In genomic region chr4:41590591-41590990, GRCh38 we compare ENCODE assay signal across 11 cellular contexts. TPM values are rescaled to one million over a fixed set of nuclear protein-coding genes. Genes with fewer than 3 reads are reported as not detected.
A peak's percentile ranks its signal among the peaks of the same experiment; 100 is the strongest.
DNase-seq lines count a peak whose midpoint lies in the region; ATAC-seq and TF ChIP-seq lines count a peak whose summit lies in the region.
"Had no signal": no experiment of that assay in that cellular context is flagged by ENCODE, and none has a peak within 500 bp of the region (broad histone marks: within the 10 kb centered on the region; RNA-seq: fewer than 3 reads in every experiment).

No MANE protein-coding gene starts in this region.

- no peak overlapping the region for H3K4me3 ChIP-seq in A673 (ENCODE audit: low read depth, low read length, poor library complexity, severe bottlenecking)
- H3K4me3 ChIP-seq in PC-9 = no peak overlapping the region
- no peak overlapping the region for H3K4me3 ChIP-seq in left ventricle myocardium inferior

- CTCF ChIA-PET in A673 (lab: Charles Lee) (no interaction called here), PC-9 (lab: Charles Lee) (no interaction called here)

- H3K27me3 ChIP-seq in A673 (replicated peaks; ENCODE audit: insufficient read depth, low read depth, low read length, poor library complexity) = no peaks in the 10 kb centered on the region
- H3K27me3 ChIP-seq in PC-9 (ENCODE audit: insufficient read depth, low read depth) = no peaks in the 10 kb centered on the region
- no peaks in the 10 kb centered on the region for H3K27me3 ChIP-seq in left ventricle myocardium inferior (ENCODE audit: low read depth)

- peak; percentile 33 for DNase-seq in A673 (ENCODE audit: low spot score)
- peak; percentile 74 for DNase-seq in NCI-H1092 (lab: John Stamatoyannopoulos, UW)
- DNase-seq in PC-9 = peak; percentile 43 to 70
- no peak for DNase-seq in left ventricle myocardium inferior
- DNase-seq in COLO829 (ENCODE audit: low spot score) = no peak
- DNase-seq: IMR-90; naive thymus-derived CD4-positive, alpha-beta T cell had no signal

- intact Hi-C loops in A673 (cut with micrococcal nuclease; ENCODE audit: unreplicated experiment) = no loop called here
- intact Hi-C loops in PC-9 (cut with micrococcal nuclease; ENCODE audit: unreplicated experiment) = no loop called here
- intact Hi-C loops in left ventricle myocardium inferior (cut with micrococcal nuclease) = no loop called here

- no peak overlapping the region for H2AFZ ChIP-seq in PC-9

- no peaks in the 10 kb centered on the region for H3K9me2 ChIP-seq in PC-9 (ENCODE audit: insufficient read depth)

- peaks cover 12% of the 10 kb centered on the region; the same call in 1 of the 2 replicates for H3F3A ChIP-seq in PC-9 (ENCODE audit: insufficient read depth, low read depth)

- POLR2A ChIA-PET in A673 (lab: Charles Lee; ENCODE audit: low non-redundant PET) = no interaction called here
- POLR2A ChIA-PET in PC-9 (lab: Charles Lee; ENCODE audit: unreplicated experiment) = no interaction called here

- no peaks in the 10 kb centered on the region for H3K36me3 ChIP-seq in A673 (ENCODE audit: insufficient read depth, low read length, poor library complexity, severe bottlenecking)
- H3K36me3 ChIP-seq in PC-9 (ENCODE audit: low read depth) = peaks cover 5% of the 10 kb centered on the region; the same call in 1 of the 2 replicates
- H3K36me3 ChIP-seq in left ventricle myocardium inferior = no peaks in the 10 kb centered on the region

- H3K4me1 ChIP-seq in A673 (ENCODE audit: insufficient read depth, low read length, poor library complexity, severe bottlenecking) (no peaks in the 10 kb centered on the region), PC-9 (replicated peaks; ENCODE audit: insufficient read depth) (peaks cover 23% of the 10 kb centered on the region), left ventricle myocardium inferior (peaks cover 85% of the 10 kb centered on the region)

- H3K27ac ChIP-seq in A673 (ENCODE audit: low read depth, low read length, poor library complexity, severe bottlenecking) (no peak overlapping the region), PC-9 (peak overlapping the region; percentile 74), left ventricle myocardium inferior (replicated peaks) (peak overlapping the region; percentile 62)

- TF ChIP-seq CTCF in A673 (conservative IDR thresholded peaks at IDR 0.05; ENCODE audit: low read depth, low read length) (no peak), PC-9 (conservative IDR thresholded peaks at IDR 0.05) (no peak), left ventricle myocardium inferior (IDR thresholded peaks at IDR 0.05; ENCODE audit: borderline replicate concordance) (no peak)

- no peak for ATAC-seq in HG03097 (IDR thresholded peaks at IDR 0.05; ENCODE audit: low FRiP score, unreplicated experiment)
- ATAC-seq in GM18498 (IDR thresholded peaks at IDR 0.05; ENCODE audit: unreplicated experiment) = no peak
- no peak for ATAC-seq in HG02970 (IDR thresholded peaks at IDR 0.05; ENCODE audit: low FRiP score, unreplicated experiment)
- ATAC-seq: naive thymus-derived CD4-positive, alpha-beta T cell; stimulated activated effector memory CD8-positive, alpha-beta T cell treated with anti-CD3 and anti-CD28 coated beads, Interleukin-12 subunit alpha, Interleukin-12 subunit beta, amount 100 ng/mL, for 72 hours had no signal

- peaks cover 12% of the 10 kb centered on the region; the same call in 1 of the 2 replicates for H3K79me2 ChIP-seq in PC-9 (ENCODE audit: low read depth)

- peak overlapping the region; percentile 37 for H3K4me2 ChIP-seq in PC-9

- BruUV-seq in A673 (replicated peaks; lab: Mats Ljungman, UMichigan) = no TSS peak
- BruUV-seq in PC-9 (replicated peaks; lab: Mats Ljungman, UMichigan) = no TSS peak

- H4K20me1 ChIP-seq in PC-9 (ENCODE audit: insufficient read depth) = no peaks in the 10 kb centered on the region

- H3K9me3 ChIP-seq in A673 (ENCODE audit: low read depth, low read length, poor library complexity, severe bottlenecking) (no peaks in the 10 kb centered on the region), PC-9 (ENCODE audit: insufficient read depth, low read depth) (no peaks in the 10 kb centered on the region), left ventricle myocardium inferior (replicated peaks) (no peaks in the 10 kb centered on the region)

RNA-seq across cellular contexts. Expression of gene LIMCH1, which starts 52.6 kb away (rescaled TPM):
- total RNA-seq in A673 (2021) = 4.0 and 4.2 TPM in 2 replicates
- total RNA-seq in PC-9 (2021) = 252 and 339 TPM in 2 replicates
- 382 TPM for total RNA-seq in left ventricle myocardium inferior

Comparison
In these comparisons a context has a peak if more than half of its experiments do, and no peak if none do; other contexts are left out.
1. DNase-seq: peak in A673 (single experiment), NCI-H1092 (single experiment) and PC-9 (2 of 2); none in left ventricle myocardium inferior (single experiment) and COLO829 (single experiment).
2. RNA of gene LIMCH1, which starts 52.6 kb away (total RNA-seq): 382 TPM in left ventricle myocardium inferior (single experiment) and 252 to 339 TPM in PC-9; 4.0 to 4.2 TPM in A673; every median in the first group is over 10 times any median in the second.